In genomic region chr17:65270499-65270898, GRCh38 we compare ENCODE assay signal across 14 cellular contexts.
DNase-seq lines count a peak whose midpoint lies in the region; ATAC-seq and TF ChIP-seq lines count a peak whose summit lies in the region.
"Had no signal": no experiment of that assay in that cellular context is flagged by ENCODE, and none has a peak within 500 bp of the region (broad histone marks: within the 10 kb centered on the region; RNA-seq: fewer than 3 reads in every experiment).

No MANE protein-coding gene starts in this region.

- H3K36me3 Mint-ChIP-seq in brain = no peaks in the 10 kb centered on the region
- no peaks in the 10 kb centered on the region for H3K36me3 Mint-ChIP-seq in mesothelial cell of epicardium
- peaks cover 3% of the 10 kb centered on the region for H3K36me3 Mint-ChIP-seq in osteocyte (ENCODE audit: unreplicated experiment)
- H3K36me3 Mint-ChIP-seq: CD14-positive monocyte; CD8-positive, alpha-beta T cell had no signal

- peaks cover 0 to 2% of the 10 kb centered on the region in 2 donors for H3K4me1 ChIP-seq in aorta (ENCODE audit: control insufficient read depth in 1 of 2, insufficient read depth in 2 of 2, low read length in 2 of 2)
- H3K4me1 ChIP-seq: A549 had no signal

- ATAC-seq in aorta (ENCODE audit: low FRiP score) (peak; percentile 54), GM21825 (IDR thresholded peaks at IDR 0.05; ENCODE audit: unreplicated experiment) (no peak)
- ATAC-seq: A549; CD8-positive, alpha-beta T cell had no signal

- intact Hi-C loops in aorta (cut with DNase I) = no loop called here

- H3K27me3 ChIP-seq in aorta (ENCODE audit: control insufficient read depth in 1 of 2, insufficient read depth in 2 of 2, low read length in 1 of 2) (no peaks in the 10 kb centered on the region), MG63 (no peaks in the 10 kb centered on the region)

- peak overlapping the region; percentile 23 to 65 for H3K27ac ChIP-seq in aorta (ENCODE audit: low read depth in 1 of 2, low read length in 2 of 2)
- H3K27ac ChIP-seq: A549, HL-60 had no signal

- H3K36me3 ChIP-seq in aorta (ENCODE audit: control insufficient read depth in 1 of 2, insufficient read depth in 2 of 2, low read length in 1 of 2) = no peaks in the 10 kb centered on the region
- H3K36me3 ChIP-seq in MG63 = no peaks in the 10 kb centered on the region

- H3K27ac Mint-ChIP-seq in brain (peak overlapping the region in 4 of 5 experiments; percentile 15 to 87 (median 76)), mesothelial cell of epicardium (peak overlapping the region; percentile 91), osteocyte (ENCODE audit: unreplicated experiment) (no peak overlapping the region)
- H3K27ac Mint-ChIP-seq: CD8-positive, alpha-beta T cell had no signal

- H3K27me3 Mint-ChIP-seq in brain (peaks cover 14% of the 10 kb centered on the region), mesothelial cell of epicardium (ENCODE audit: low read depth) (no peaks in the 10 kb centered on the region), osteocyte (ENCODE audit: unreplicated experiment) (no peaks in the 10 kb centered on the region)

- no peaks in the 10 kb centered on the region for H3K9me3 ChIP-seq in aorta (ENCODE audit: control insufficient read depth, low read length)
- H3K9me3 ChIP-seq in MG63 = no peaks in the 10 kb centered on the region; the same call in none of the 2 replicates

- 40 to 49% methylated on average over 8 of the region's 8 CpGs for WGBS in aorta, 2 donors

- H3K4me1 Mint-ChIP-seq in brain (peaks cover 12% of the 10 kb centered on the region), mesothelial cell of epicardium (peaks cover 6% of the 10 kb centered on the region), osteocyte (ENCODE audit: unreplicated experiment) (peaks cover 11% of the 10 kb centered on the region)
- H3K4me1 Mint-ChIP-seq: CD14-positive monocyte had no signal

- DNase-seq in mesothelial cell of epicardium (ENCODE audit: low spot score in 2 of 2, unreplicated experiment in 2 of 2) (no peak), osteocyte (ENCODE audit: extremely low spot score, unreplicated experiment) (peak; percentile 56), aorta (no peak), Ammon's horn (ENCODE audit: low spot score) (no peak), MG63 (no peak)
- DNase-seq: CD8-positive, alpha-beta T cell; COR-L47; DND-41; GDM1 had no signal

- H3K4me3 ChIP-seq in aorta (ENCODE audit: low read length in 2 of 2) = no peak overlapping the region
- H3K4me3 ChIP-seq in MG63 = no peak overlapping the region
- H3K4me3 ChIP-seq: A549 had no signal

- H3K9me3 Mint-ChIP-seq in brain = peaks cover 11 to 27% (median 13%) of the 10 kb centered on the region in 5 experiments
- H3K9me3 Mint-ChIP-seq in mesothelial cell of epicardium = peaks cover 35% of the 10 kb centered on the region
- H3K9me3 Mint-ChIP-seq in osteocyte (ENCODE audit: unreplicated experiment) = peaks cover 23% of the 10 kb centered on the region

- TF ChIP-seq CTCF in brain (conservative IDR thresholded peaks at IDR 0.05) = no peak
- no peak for TF ChIP-seq CTCF in mesothelial cell of epicardium (IDR thresholded peaks at IDR 0.05; ENCODE audit: unreplicated experiment)
- no peak for TF ChIP-seq CTCF in osteocyte (IDR thresholded peaks at IDR 0.05)

- H3K4me3 Mint-ChIP-seq in brain (peak overlapping the region in 1 of 5 experiments; percentile 20), mesothelial cell of epicardium (no peak overlapping the region), osteocyte (ENCODE audit: unreplicated experiment) (no peak overlapping the region)
- H3K4me3 Mint-ChIP-seq: CD14-positive monocyte; CD8-positive, alpha-beta T cell had no signal
